ENCODE assay signal across 8 cellular contexts in the genomic region with DNA sequence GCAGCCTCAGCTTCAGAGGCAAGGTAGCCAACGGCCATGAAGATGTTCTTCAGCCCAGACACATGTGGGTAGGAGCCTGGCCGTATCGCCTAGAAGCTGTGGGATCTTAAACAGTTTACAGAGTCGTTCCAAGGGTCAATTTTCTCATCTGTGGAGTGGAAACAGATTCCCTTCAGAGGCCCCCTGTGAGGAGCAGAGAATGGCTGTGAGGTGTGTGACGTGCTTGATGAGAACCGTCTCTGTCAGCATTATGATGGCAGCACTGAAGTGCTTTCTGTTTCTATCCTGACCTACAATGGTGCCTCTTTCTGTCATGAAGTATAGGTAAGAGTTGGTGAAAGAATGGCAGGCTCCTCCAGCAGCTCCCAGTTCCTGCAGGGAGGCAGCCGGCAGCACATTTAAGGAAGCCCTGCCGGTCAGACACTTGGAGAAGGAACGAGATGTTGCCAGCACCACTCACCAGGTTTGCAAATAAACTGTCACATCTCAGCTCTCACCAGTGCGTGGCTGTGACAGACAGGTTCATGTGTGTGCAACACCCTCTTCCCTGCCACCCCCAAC.
DNase-seq lines count a peak whose midpoint lies in the region; ATAC-seq and TF ChIP-seq lines count a peak whose summit lies in the region.

No MANE protein-coding gene starts in this region.

- DNase-seq in activated CD4-positive, alpha-beta T cell treated with anti-CD3 and anti-CD28 coated beads, Interleukin-2, amount 50 U/mL, for 4 hours: peak; percentile 38 to 39
- DNase-seq in iPS-NIHi7 (ENCODE audit: extremely low spot score) (no peak), AG08396 (ENCODE audit: low spot score) (no peak), globus pallidus (ENCODE audit: low spot score) (no peak)

- peak overlapping the region; percentile 48 to 75 for H3K27ac ChIP-seq in mucosa of rectum (ENCODE audit: low read depth in 2 of 2, low read length in 2 of 2)
- H3K27ac ChIP-seq in gastroesophageal sphincter: no peak overlapping the region

- TF ChIP-seq POLR2A in gastroesophageal sphincter (IDR thresholded peaks at IDR 0.05): no peak

- peak overlapping the region in 1 of 2 donors; percentile 54 for H3K9ac ChIP-seq in mucosa of rectum (ENCODE audit: low read depth in 1 of 2, low read length in 2 of 2)

- H3K27me3 ChIP-seq in mucosa of rectum (ENCODE audit: control insufficient read depth in 2 of 2, insufficient read depth in 2 of 2, low read length in 2 of 2) (no peaks in the 10 kb centered on the region), gastroesophageal sphincter (no peaks in the 10 kb centered on the region)

- H3K9me3 ChIP-seq in mucosa of rectum (ENCODE audit: control insufficient read depth in 2 of 2, low read length in 2 of 2) (no peaks in the 10 kb centered on the region), gastroesophageal sphincter (no peaks in the 10 kb centered on the region)

- WGBS in gastroesophageal sphincter (ENCODE audit: low coverage in 1 of 2), 2 donors: 33% methylated on average over 2 of the region's 10 CpGs; no CpG with 5 or more reads in 1 of the 2 donors

- peaks cover 2 to 3% of the 10 kb centered on the region in 2 donors for H3K4me1 ChIP-seq in mucosa of rectum (ENCODE audit: control insufficient read depth in 2 of 2, insufficient read depth in 2 of 2, low read length in 2 of 2)
- H3K4me1 ChIP-seq in gastroesophageal sphincter: peaks cover 0 to 33% (median 0%) of the 10 kb centered on the region in 3 donors

- H3K4me3 ChIP-seq in mucosa of rectum (ENCODE audit: low read length in 2 of 2) (peak overlapping the region; percentile 22 to 62), gastroesophageal sphincter (no peak overlapping the region)

- ATAC-seq in GM18909 (IDR thresholded peaks at IDR 0.05; ENCODE audit: poor library complexity, unreplicated experiment): peak; percentile 54
- ATAC-seq in HG03025 (IDR thresholded peaks at IDR 0.05; ENCODE audit: low FRiP score, unreplicated experiment): peak; percentile 44
- no peak for ATAC-seq in gastroesophageal sphincter

- H3K36me3 ChIP-seq in mucosa of rectum (ENCODE audit: control insufficient read depth in 2 of 2, insufficient read depth in 2 of 2, low read length in 2 of 2) (no peaks in the 10 kb centered on the region), gastroesophageal sphincter (no peaks in the 10 kb centered on the region)

- TF ChIP-seq CTCF in gastroesophageal sphincter (IDR thresholded peaks at IDR 0.05): no peak

- no peak for TF ChIP-seq EP300 in gastroesophageal sphincter (IDR thresholded peaks at IDR 0.05)

Comparison
In these comparisons a context has a peak if more than half of its experiments do, and no peak if none do; other contexts are left out.
1. DNase-seq: peak in activated CD4-positive, alpha-beta T cell treated with anti-CD3 and anti-CD28 coated beads, Interleukin-2, amount 50 U/mL, for 4 hours (2 of 2); none in iPS-NIHi7 (single experiment), AG08396 (single experiment) and globus pallidus (single experiment).
2. H3K27ac ChIP-seq: peak in mucosa of rectum (2 of 2); none in gastroesophageal sphincter (0 of 4).
3. H3K4me3 ChIP-seq: peak in mucosa of rectum (2 of 2); none in gastroesophageal sphincter (0 of 2).